10 cellular contexts compared by ENCODE assay signal in the genomic region with DNA sequence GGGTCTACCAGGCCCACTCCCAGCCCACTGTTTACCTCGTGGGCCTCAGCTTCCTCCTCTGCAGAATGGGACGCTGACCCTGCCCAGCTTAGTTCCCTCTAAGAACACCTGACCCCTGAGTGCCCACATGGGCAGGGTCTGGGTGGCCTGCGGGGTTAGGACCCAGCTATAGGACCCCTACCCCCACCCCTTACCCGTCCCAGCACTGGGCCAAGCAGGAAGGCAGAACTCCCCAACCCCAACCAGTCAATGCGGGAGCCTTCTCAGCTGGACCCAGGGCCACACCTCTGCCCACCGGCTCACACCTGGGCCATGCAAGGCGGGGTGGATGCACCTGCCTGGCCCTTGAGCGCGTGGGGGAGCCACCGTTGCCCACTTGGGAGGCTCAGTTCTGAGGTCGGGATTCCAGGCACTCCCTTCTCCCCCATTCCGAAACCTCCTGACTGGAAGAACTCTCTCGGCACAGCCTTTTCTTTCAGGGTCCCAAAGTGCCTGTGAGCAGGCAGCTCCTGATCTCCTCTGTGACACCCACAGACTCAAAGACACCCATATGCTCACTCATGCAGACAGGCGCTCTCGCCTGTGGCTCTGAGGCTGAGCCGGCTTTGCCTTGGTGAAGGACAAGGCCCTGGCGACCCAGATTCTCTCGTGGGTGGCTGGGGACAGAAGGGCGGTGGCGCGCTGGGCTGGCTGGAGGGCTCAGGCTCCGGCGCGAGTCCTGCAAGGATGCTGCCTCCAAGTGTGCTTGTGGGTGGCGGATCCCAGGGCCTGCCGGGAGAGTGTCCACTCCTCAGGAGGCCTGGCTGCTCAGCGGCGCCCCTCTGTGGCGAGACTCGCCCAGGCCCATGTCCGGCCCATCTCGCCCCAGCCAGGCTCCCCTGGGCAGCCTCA. TPM values are rescaled to one million over a fixed set of nuclear protein-coding genes. Genes with fewer than 3 reads are reported as not detected.
A peak's percentile ranks its signal among the peaks of the same experiment; 100 is the strongest.
DNase-seq lines count a peak whose midpoint lies in the region; ATAC-seq, FAIRE-seq and TF ChIP-seq lines count a peak whose summit lies in the region.
"Had no signal": no experiment of that assay in that cellular context is flagged by ENCODE, and none has a peak within 500 bp of the region (broad histone marks: within the 10 kb centered on the region; RNA-seq: fewer than 3 reads in every experiment).

No MANE protein-coding gene starts in this region.

- POLR2A ChIA-PET in endothelial cell of umbilical vein (lab: Charles Lee): no interaction called here

- H4K20me1 ChIP-seq in DOHH2 (ENCODE audit: control insufficient read depth, insufficient read depth, low read depth, low read length) (no peaks in the 10 kb centered on the region), endothelial cell of umbilical vein (replicated peaks; ENCODE audit: control insufficient read depth, extremely low read depth, insufficient read depth, low read length) (no peaks in the 10 kb centered on the region)

- H3K4me3 ChIP-seq in DOHH2 (ENCODE audit: low read length) (no peak overlapping the region), endothelial cell of umbilical vein (replicated peaks in 1 of 3; ENCODE audit: insufficient read depth in 1 of 3, low read depth in 1 of 3, low read length in 3 of 3) (no peak overlapping the region)

- ATAC-seq in HG03378 (IDR thresholded peaks at IDR 0.05; ENCODE audit: unreplicated experiment): no peak
- ATAC-seq in HG02588 (IDR thresholded peaks at IDR 0.05; ENCODE audit: unreplicated experiment): no peak
- no peak for ATAC-seq in HG02885 (IDR thresholded peaks at IDR 0.05; ENCODE audit: poor library complexity, unreplicated experiment)

- no TSS peak for BruUV-seq in endothelial cell of umbilical vein (replicated peaks; lab: Mats Ljungman, UMichigan)

- H3K27me3 Mint-ChIP-seq in neural crest cell (ENCODE audit: low read depth): peaks cover 48% of the 10 kb centered on the region

- H3K4me2 ChIP-seq in DOHH2 (ENCODE audit: low read length): no peak overlapping the region
- H3K4me2 ChIP-seq in endothelial cell of umbilical vein (ENCODE audit: insufficient read depth, low read length): no peak overlapping the region

- no peaks in the 10 kb centered on the region for H3K36me3 ChIP-seq in DOHH2 (ENCODE audit: control insufficient read depth, low read length)
- no peaks in the 10 kb centered on the region for H3K36me3 ChIP-seq in endothelial cell of umbilical vein (ENCODE audit: control insufficient read depth in 2 of 2, extremely low read depth in 1 of 2, insufficient read depth in 2 of 2, low read length in 2 of 2)

- H3K79me2 ChIP-seq in DOHH2 (ENCODE audit: control insufficient read depth, low read length): no peaks in the 10 kb centered on the region
- H3K79me2 ChIP-seq in endothelial cell of umbilical vein (ENCODE audit: control insufficient read depth, insufficient read depth, low read length): no peaks in the 10 kb centered on the region

- CTCF ChIA-PET in endothelial cell of umbilical vein (lab: Charles Lee): interaction anchor here (1.4 to 1.9 kb wide), 2 partner anchors 14 to 28 kb away, joined by 4 to 7 read pairs; a partner anchor contains a TSS

- intact Hi-C loops in endothelial cell of umbilical vein (cut with micrococcal nuclease): loop anchor here (2.0 to 5.0 kb wide), 2 partner anchors 28 to 38 kb away; a partner anchor contains a TSS

- H3K27me3 ChIP-seq in DOHH2 (ENCODE audit: control insufficient read depth, low read length): peaks cover 8% of the 10 kb centered on the region
- peaks cover 9 to 35% of the 10 kb centered on the region in 2 experiments for H3K27me3 ChIP-seq in endothelial cell of umbilical vein (ENCODE audit: control insufficient read depth in 2 of 2, insufficient read depth in 2 of 2, low read length in 2 of 2)

- no peak overlapping the region for H3K27ac Mint-ChIP-seq in neural crest cell (ENCODE audit: unreplicated experiment)

- peak; percentile 28 for FAIRE-seq in endothelial cell of umbilical vein (lab: Jason Lieb, UNC)

- H3K9me1 ChIP-seq in endothelial cell of umbilical vein (replicated peaks; ENCODE audit: control insufficient read depth, extremely low read depth, insufficient read depth, low read length): no peaks in the 10 kb centered on the region

- H3K36me3 Mint-ChIP-seq in neural crest cell (ENCODE audit: low read depth): no peaks in the 10 kb centered on the region

- no peak overlapping the region for H3K4me3 Mint-ChIP-seq in neural crest cell

- TF ChIP-seq CTCF in DOHH2 (IDR thresholded peaks at IDR 0.05; ENCODE audit: low read depth, low read length, poor library complexity, severe bottlenecking): peak; percentile 25
- TF ChIP-seq CTCF in endothelial cell of umbilical vein (IDR thresholded peaks at IDR 0.05; ENCODE audit: extremely low read depth in 1 of 2, insufficient read depth in 1 of 2, low read depth in 1 of 2, low read length in 2 of 2): peak; percentile 48 to 66
- TF ChIP-seq CTCF in neural crest cell (conservative IDR thresholded peaks at IDR 0.05): peak; percentile 33

- DNase-seq in HuH-7 (ENCODE audit: low spot score) (peak; percentile 36), endothelial cell of umbilical vein (ENCODE audit: low read depth, low spot score) (peak; percentile 13), neural crest cell (ENCODE audit: low read depth, low spot score) (peak; percentile 20), GF-D8 (lab: John Stamatoyannopoulos, UW) (no peak)
- DNase-seq: cerebellar nuclear complex, NCI-H2171 had no signal

- no peaks in the 10 kb centered on the region for H3F3A ChIP-seq in DOHH2 (ENCODE audit: control insufficient read depth, insufficient read depth)

- no peak overlapping the region for H2AFZ ChIP-seq in endothelial cell of umbilical vein (ENCODE audit: low read depth, low read length)

- H3K4me1 Mint-ChIP-seq in neural crest cell: peaks cover 7% of the 10 kb centered on the region

- H3K4me1 ChIP-seq in DOHH2 (ENCODE audit: control insufficient read depth, low read length): no peaks in the 10 kb centered on the region
- peaks cover 3% of the 10 kb centered on the region for H3K4me1 ChIP-seq in endothelial cell of umbilical vein (ENCODE audit: control insufficient read depth, extremely low read depth, insufficient read depth, low read length)

- dilution Hi-C loops in endothelial cell of umbilical vein (cut with MboI; ENCODE audit: extremely low pct_ligation_motif_present, low sequenced_read_pairs): no loop called here

- no peak overlapping the region for H3K9ac ChIP-seq in endothelial cell of umbilical vein (replicated peaks; ENCODE audit: extremely low read depth, insufficient read depth, low read length)

- H3K27ac ChIP-seq in DOHH2 (ENCODE audit: low read depth, low read length): no peak overlapping the region
- H3K27ac ChIP-seq in endothelial cell of umbilical vein (ENCODE audit: insufficient read depth, low read depth, low read length): no peak overlapping the region

- H3K9me2 ChIP-seq in DOHH2 (replicated peaks; ENCODE audit: control insufficient read depth, low read length): no peaks in the 10 kb centered on the region

- no peak for TF ChIP-seq POLR2A in endothelial cell of umbilical vein (IDR thresholded peaks at IDR 0.05; ENCODE audit: low read depth, low read length)

- H3K9me3 ChIP-seq in DOHH2 (ENCODE audit: control insufficient read depth, insufficient read depth, low read length) (no peaks in the 10 kb centered on the region), endothelial cell of umbilical vein (replicated peaks; ENCODE audit: control insufficient read depth, insufficient read depth, low read length) (no peaks in the 10 kb centered on the region)

- no peaks in the 10 kb centered on the region for H3K9me3 Mint-ChIP-seq in neural crest cell

TF ChIP-seq in endothelial cell of umbilical vein, 7 proteins besides CTCF, POLR2A, EP300 and RAD21:
- TF ChIP-seq, protein P1, sequence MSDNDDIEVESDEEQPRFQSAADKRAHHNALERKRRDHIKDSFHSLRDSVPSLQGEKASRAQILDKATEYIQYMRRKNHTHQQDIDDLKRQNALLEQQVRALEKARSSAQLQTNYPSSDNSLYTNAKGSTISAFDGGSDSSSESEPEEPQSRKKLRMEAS (IDR thresholded peaks at IDR 0.05; ENCODE audit: insufficient read depth, insufficient read length): no peak
- no peak for TF ChIP-seq FOS (IDR thresholded peaks at IDR 0.05; ENCODE audit: borderline replicate concordance, insufficient read depth, low read length)

RNA-seq across cellular contexts. Expression of a gene that starts 27.9 kb away (rescaled TPM):
- total RNA-seq in endothelial cell of umbilical vein (64.3 and 71.7 TPM in 2 replicates), neural crest cell (34.7 and 36.3 TPM in 2 replicates)
- polyA plus RNA-seq in endothelial cell of umbilical vein: 35.6 and 37.1 TPM in 2 replicates
- 34.1 and 35.2 TPM in 2 replicates for polyA plus RNA-seq in endothelial cell of umbilical vein (2011; cell fraction: cytosol; rRNA removed)
- polyA plus RNA-seq in endothelial cell of umbilical vein (2011; cell fraction: nucleus; rRNA removed): 72.3 and 85.8 TPM in 2 replicates
- 41.2 and 58.9 TPM in 2 replicates for polyA plus RNA-seq in endothelial cell of umbilical vein (2012)
- 80.5 and 84.7 TPM in 2 replicates for polyA minus RNA-seq in endothelial cell of umbilical vein
- 26.3 TPM for polyA minus RNA-seq in endothelial cell of umbilical vein (2011; cell fraction: cytosol; rRNA and poly(A)+ RNA removed)
- polyA minus RNA-seq in endothelial cell of umbilical vein (2011; cell fraction: nucleus; rRNA and poly(A)+ RNA removed): 70.5 and 94.7 TPM in 2 replicates
